ENCODE assay signal across 1 cellular context in genomic region chr12:132986001-132986884, GRCh38.
TF ChIP-seq lines count a peak whose summit lies in the region.

TSS of gene ZNF26 (plus strand) at chr12:132986367. CDS start at chr12:132986841, 474 bp downstream.

TF ChIP-seq in HepG2, 621 proteins besides CTCF, POLR2A, EP300 and RAD21 (continued from another document and continues in another):
- TF ChIP-seq ARID5B (CRISPR knock-in tag; IDR thresholded peaks at IDR 0.05) (peak; percentile 63), THAP9 (CRISPR knock-in tag; IDR thresholded peaks at IDR 0.05; ENCODE audit: borderline replicate concordance) (peak; percentile 89; the same call in 1 of the 2 replicates), SIX1 (CRISPR knock-in tag; IDR thresholded peaks at IDR 0.05; ENCODE audit: borderline replicate concordance) (no peak), NFRKB (IDR thresholded peaks at IDR 0.05) (no peak), MED13 (CRISPR knock-in tag; IDR thresholded peaks at IDR 0.05) (no peak), HDAC1 (CRISPR knock-in tag; IDR thresholded peaks at IDR 0.05) (peak; percentile 98), ZNF670 (CRISPR knock-in tag; IDR thresholded peaks at IDR 0.05; ENCODE audit: borderline replicate concordance) (peak; percentile 92), ZNF496 (CRISPR knock-in tag; IDR thresholded peaks at IDR 0.05; ENCODE audit: insufficient replicate concordance) (no peak), ZSCAN25 (CRISPR knock-in tag; IDR thresholded peaks at IDR 0.05) (peak; percentile 61; the same call in 1 of the 2 replicates), FOXP1 (IDR thresholded peaks at IDR 0.05) (no peak), FOXP1 (CRISPR knock-in tag; IDR thresholded peaks at IDR 0.05) (no peak), KLF16 (CRISPR knock-in tag; IDR thresholded peaks at IDR 0.05) (peak in 1 of 2 experiments; percentile 78; a peak in 1 of 4 replicates), ZNF329 (CRISPR knock-in tag; IDR thresholded peaks at IDR 0.05; ENCODE audit: low read depth) (no peak), BRCA1 (CRISPR knock-in tag; IDR thresholded peaks at IDR 0.05) (0 out of 2 replicates have a peak, but pooled peaks have one; percentile 37), CSRNP1 (CRISPR knock-in tag; IDR thresholded peaks at IDR 0.05) (no peak), RXRB (CRISPR knock-in tag; IDR thresholded peaks at IDR 0.05; ENCODE audit: borderline replicate concordance) (peak; percentile 51; the same call in 1 of the 2 replicates), BCL6 (CRISPR knock-in tag; IDR thresholded peaks at IDR 0.05) (0 out of 2 replicates have a peak, but pooled peaks have one; percentile 26), ZNF564 (CRISPR knock-in tag; IDR thresholded peaks at IDR 0.05) (peak; percentile 36; the same call in 1 of the 2 replicates), HOXA5 (CRISPR knock-in tag; IDR thresholded peaks at IDR 0.05) (no peak; the same call in 1 of the 2 replicates), HNRNPH1 (optimal IDR thresholded peaks at IDR 0.05; ENCODE audit: low read depth, low read length) (no peak), ZNF124 (CRISPR knock-in tag; IDR thresholded peaks at IDR 0.05) (peak; percentile 85; the same call in 1 of the 2 replicates), HNF4A (CRISPR knock-in tag; IDR thresholded peaks at IDR 0.05) (peak; percentile 51), SRY (CRISPR knock-in tag; IDR thresholded peaks at IDR 0.05) (no peak), RXRA (CRISPR knock-in tag; IDR thresholded peaks at IDR 0.05) (peak; percentile 82), CREB3 (CRISPR knock-in tag; IDR thresholded peaks at IDR 0.05) (no peak), ZNF552 (CRISPR knock-in tag; IDR thresholded peaks at IDR 0.05; ENCODE audit: borderline replicate concordance) (no peak; the same call in 1 of the 2 replicates), PPARG (CRISPR knock-in tag; conservative IDR thresholded peaks at IDR 0.05) (peak; percentile 48; the same call in 1 of the 2 replicates), TRAFD1 (CRISPR knock-in tag; IDR thresholded peaks at IDR 0.05; ENCODE audit: borderline replicate concordance) (no peak), POLR2AphosphoS5 (IDR thresholded peaks at IDR 0.05; ENCODE audit: low read depth, low read length) (peak; percentile 76), ZNF816 (CRISPR knock-in tag; IDR thresholded peaks at IDR 0.05; ENCODE audit: borderline replicate concordance) (0 out of 2 replicates have a peak, but pooled peaks have one; percentile 50), ZNF781 (CRISPR knock-in tag; IDR thresholded peaks at IDR 0.05; ENCODE audit: borderline replicate concordance, not compliant biosample characterization) (no peak), AHR (CRISPR knock-in tag; IDR thresholded peaks at IDR 0.05) (peak; percentile 71), ZNF460 (CRISPR knock-in tag; IDR thresholded peaks at IDR 0.05; ENCODE audit: borderline replicate concordance) (no peak; the same call in 1 of the 2 replicates), FOXA1 (IDR thresholded peaks at IDR 0.05) (no peak), FOXA1 (CRISPR knock-in tag; IDR thresholded peaks at IDR 0.05) (peak; percentile 52), SNAPC4 (CRISPR knock-in tag; IDR thresholded peaks at IDR 0.05) (peak; percentile 84; the same call in 1 of the 2 replicates), YEATS4 (CRISPR knock-in tag; IDR thresholded peaks at IDR 0.05; ENCODE audit: borderline replicate concordance) (peak; percentile 90), ETS1 (CRISPR knock-in tag; IDR thresholded peaks at IDR 0.05) (no peak), KDM2A (CRISPR knock-in tag; IDR thresholded peaks at IDR 0.05; ENCODE audit: borderline replicate concordance, low read depth) (peak; percentile 97), MTF2 (CRISPR knock-in tag; IDR thresholded peaks at IDR 0.05; ENCODE audit: borderline replicate concordance) (no peak; the same call in 1 of the 2 replicates), ZNF550 (CRISPR knock-in tag; IDR thresholded peaks at IDR 0.05; ENCODE audit: borderline replicate concordance) (0 out of 2 replicates have a peak, but pooled peaks have one; percentile 32), ZNF614 (CRISPR knock-in tag; IDR thresholded peaks at IDR 0.05; ENCODE audit: borderline replicate concordance) (peak; percentile 63; the same call in 1 of the 2 replicates), BCL3 (CRISPR knock-in tag; IDR thresholded peaks at IDR 0.05) (0 out of 2 replicates have a peak, but pooled peaks have one; percentile 24), ZNF703 (CRISPR knock-in tag; IDR thresholded peaks at IDR 0.05; ENCODE audit: borderline replicate concordance) (no peak), ZFAT (CRISPR knock-in tag; conservative IDR thresholded peaks at IDR 0.05) (no peak), FOXM1 (CRISPR knock-in tag; IDR thresholded peaks at IDR 0.05) (no peak)
